Comparison of ENCODE assay signal across 8 cellular contexts in genomic region chr15:63212050-63212973, GRCh38. TPM values are rescaled to one million over a fixed set of nuclear protein-coding genes. Genes with fewer than 3 reads are reported as not detected.
DNase-seq lines count a peak whose midpoint lies in the region; ATAC-seq and TF ChIP-seq lines count a peak whose summit lies in the region.

No MANE protein-coding gene starts in this region.

- no peak for TF ChIP-seq CTCF in GM20000 (IDR thresholded peaks at IDR 0.05; ENCODE audit: extremely low read depth, missing control alignments)
- TF ChIP-seq CTCF in Peyer's patch (IDR thresholded peaks at IDR 0.05): no peak
- TF ChIP-seq CTCF in esophagus squamous epithelium (IDR thresholded peaks at IDR 0.05): no peak

- TF ChIP-seq POLR2A in Peyer's patch (IDR thresholded peaks at IDR 0.05) (no peak), esophagus squamous epithelium (IDR thresholded peaks at IDR 0.05) (no peak)

- H3K36me3 Mint-ChIP-seq in stimulated activated effector memory CD8-positive, alpha-beta T cell treated with anti-CD3 and anti-CD28 coated beads, Interleukin-12 subunit alpha, Interleukin-12 subunit beta, amount 100 ng/mL, for 72 hours: peaks cover 70% of the 10 kb centered on the region

- H3K27me3 ChIP-seq in Peyer's patch (no peaks in the 10 kb centered on the region), esophagus squamous epithelium (no peaks in the 10 kb centered on the region)

- 52 to 58% methylated on average over 9 to 10 of the region's 10 CpGs for WGBS in esophagus squamous epithelium, 2 donors

- H3K9me3 ChIP-seq in Peyer's patch (no peaks in the 10 kb centered on the region), esophagus squamous epithelium (no peaks in the 10 kb centered on the region)

- H3K27ac ChIP-seq in Peyer's patch (peak overlapping the region; percentile 26 to 59 (median 51)), esophagus squamous epithelium (peak overlapping the region in 3 of 4 donors; percentile 21 to 72 (median 68))

- DNase-seq in AML-193 (lab: John Stamatoyannopoulos, UW) (peak; percentile 73), GM20000 (ENCODE audit: low spot score) (peak; percentile 44), Peyer's patch (no peak), esophagus squamous epithelium (lab: John Stamatoyannopoulos, UW) (no peak), DMS53 treated with DMSO at 0.1 percent for 48 hours (lab: John Stamatoyannopoulos, UW; ENCODE audit: unreplicated experiment) (no peak), epidermal melanocyte (ENCODE audit: insufficient read length, low spot score) (no peak)
- DNase-seq in stimulated activated effector memory CD8-positive, alpha-beta T cell treated with anti-CD3 and anti-CD28 coated beads, Interleukin-12 subunit alpha, Interleukin-12 subunit beta, amount 100 ng/mL, for 72 hours (ENCODE audit: low spot score in 2 of 2): no peak

- H3K4me1 ChIP-seq in Peyer's patch: peaks cover 0 to 29% (median 8%) of the 10 kb centered on the region in 4 donors
- H3K4me1 ChIP-seq in esophagus squamous epithelium: peaks cover 0 to 48% (median 27%) of the 10 kb centered on the region in 3 donors

- peak; percentile 81 for ATAC-seq in stimulated activated effector memory CD8-positive, alpha-beta T cell treated with anti-CD3 and anti-CD28 coated beads, Interleukin-12 subunit alpha, Interleukin-12 subunit beta, amount 100 ng/mL, for 72 hours
- no peak for ATAC-seq in HG03565 (IDR thresholded peaks at IDR 0.05; ENCODE audit: unreplicated experiment)

- H3K4me3 ChIP-seq in Peyer's patch: no peak overlapping the region
- no peak overlapping the region for H3K4me3 ChIP-seq in esophagus squamous epithelium

- peaks cover 74% of the 10 kb centered on the region for H3K4me1 Mint-ChIP-seq in stimulated activated effector memory CD8-positive, alpha-beta T cell treated with anti-CD3 and anti-CD28 coated beads, Interleukin-12 subunit alpha, Interleukin-12 subunit beta, amount 100 ng/mL, for 72 hours

- no peaks in the 10 kb centered on the region for H3K36me3 ChIP-seq in Peyer's patch
- H3K36me3 ChIP-seq in esophagus squamous epithelium: no peaks in the 10 kb centered on the region

- H3K4me3 Mint-ChIP-seq in stimulated activated effector memory CD8-positive, alpha-beta T cell treated with anti-CD3 and anti-CD28 coated beads, Interleukin-12 subunit alpha, Interleukin-12 subunit beta, amount 100 ng/mL, for 72 hours: peak overlapping the region; percentile 69

- no peaks in the 10 kb centered on the region for H3K9me3 Mint-ChIP-seq in stimulated activated effector memory CD8-positive, alpha-beta T cell treated with anti-CD3 and anti-CD28 coated beads, Interleukin-12 subunit alpha, Interleukin-12 subunit beta, amount 100 ng/mL, for 72 hours

- H3K27ac Mint-ChIP-seq in stimulated activated effector memory CD8-positive, alpha-beta T cell treated with anti-CD3 and anti-CD28 coated beads, Interleukin-12 subunit alpha, Interleukin-12 subunit beta, amount 100 ng/mL, for 72 hours: peak overlapping the region; percentile 93

- intact Hi-C loops in esophagus squamous epithelium (cut with DNase I): no loop called here

RNA-seq across cellular contexts. Expression of gene RAB8B, which starts 22.9 kb away (rescaled TPM):
- total RNA-seq in Peyer's patch (10 to 100 TPM; 11.7 to 35.5 (median 25.3) TPM), esophagus squamous epithelium (10 to 100 TPM in 2 of 4 donors, 1 to 10 TPM in 2; 3.1 to 22.7 (median 10.0) TPM)

RNA-seq across cellular contexts. Expression of gene RPS27L, which starts 55.0 kb away (rescaled TPM):
- total RNA-seq in Peyer's patch (100 to 1,000 TPM in 2 of 4 donors, 10 to 100 TPM in 2; 78.4 to 226 (median 110) TPM), esophagus squamous epithelium (10 to 100 TPM; 23.7 to 89.6 (median 43.8) TPM)

Comparison
In these comparisons a context has a peak if more than half of its experiments do, and no peak if none do; other contexts are left out.
1. DNase-seq: peak in AML-193 (2 of 2) and GM20000 (single experiment); none in Peyer's patch (0 of 3), esophagus squamous epithelium (single experiment), stimulated activated effector memory CD8-positive, alpha-beta T cell treated with anti-CD3 and anti-CD28 coated beads, Interleukin-12 subunit alpha, Interleukin-12 subunit beta, amount 100 ng/mL, for 72 hours (0 of 2), DMS53 treated with DMSO at 0.1 percent for 48 hours (single experiment) and epidermal melanocyte (single experiment).